8 cellular contexts compared by ENCODE assay signal in the genomic region with DNA sequence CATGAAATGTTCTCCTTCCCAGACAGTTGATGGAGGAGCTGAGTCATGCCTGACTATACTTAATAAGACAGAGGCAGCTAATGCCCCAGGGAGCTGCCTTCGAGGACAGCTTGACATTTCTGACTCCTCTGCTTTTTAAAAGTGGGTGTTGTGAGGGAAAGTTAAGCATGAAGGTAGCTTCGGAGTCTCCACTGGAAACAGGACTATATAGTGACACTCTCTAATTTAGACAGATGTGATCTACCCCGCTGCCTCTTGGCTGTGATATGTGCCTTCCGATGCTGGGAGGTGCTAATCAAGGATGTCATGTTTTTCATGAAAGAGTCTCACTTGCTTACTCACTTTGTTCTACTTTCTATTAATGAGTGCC.
DNase-seq lines count a peak whose midpoint lies in the region; ATAC-seq, FAIRE-seq and TF ChIP-seq lines count a peak whose summit lies in the region.

No MANE protein-coding gene starts in this region.

- H3K79me2 ChIP-seq in endothelial cell of umbilical vein (ENCODE audit: control insufficient read depth, insufficient read depth, low read length) = no peaks in the 10 kb centered on the region

- H3K9me3 ChIP-seq in RWPE2 (ENCODE audit: severe bottlenecking) (no peaks in the 10 kb centered on the region), endothelial cell of umbilical vein (replicated peaks; ENCODE audit: control insufficient read depth, insufficient read depth, low read length) (no peaks in the 10 kb centered on the region)

- no peaks in the 10 kb centered on the region for H4K20me1 ChIP-seq in endothelial cell of umbilical vein (replicated peaks; ENCODE audit: control insufficient read depth, extremely low read depth, insufficient read depth, low read length)

- ATAC-seq in GM18861 (IDR thresholded peaks at IDR 0.05; ENCODE audit: unreplicated experiment) (peak; percentile 94), HG02759 (IDR thresholded peaks at IDR 0.05; ENCODE audit: unreplicated experiment) (peak; percentile 55), RWPE2 (ENCODE audit: low read depth) (peak; percentile 83)

- CTCF ChIA-PET in endothelial cell of umbilical vein (lab: Charles Lee) = no interaction called here

- DNase-seq in RWPE2 (ENCODE audit: low spot score) = no peak
- peak; percentile 27 for DNase-seq in endothelial cell of umbilical vein (ENCODE audit: low read depth, low spot score)
- DNase-seq in stimulated activated CD4-positive, alpha-beta T cell treated with anti-CD3 and anti-CD28 coated beads, Interleukin-12 subunit alpha, Interleukin-12 subunit beta, amount 100 ng/mL, for 4 hours = peak; percentile 23
- DNase-seq in posterior cingulate gyrus = no peak
- DNase-seq in DMS153 (lab: John Stamatoyannopoulos, UW) = no peak
- DNase-seq in inferior parietal cortex (ENCODE audit: extremely low spot score) = no peak

- POLR2A ChIA-PET in endothelial cell of umbilical vein (lab: Charles Lee) = no interaction called here

- H3K9me1 ChIP-seq in endothelial cell of umbilical vein (replicated peaks; ENCODE audit: control insufficient read depth, extremely low read depth, insufficient read depth, low read length) = no peaks in the 10 kb centered on the region

- H3K27ac ChIP-seq in RWPE2 (ENCODE audit: poor library complexity, severe bottlenecking) (peak overlapping the region; percentile 97), endothelial cell of umbilical vein (ENCODE audit: insufficient read depth, low read depth, low read length) (peak overlapping the region; percentile 52)

- no peak overlapping the region for H3K9ac ChIP-seq in endothelial cell of umbilical vein (replicated peaks; ENCODE audit: extremely low read depth, insufficient read depth, low read length)

- TF ChIP-seq CTCF in RWPE2 (IDR thresholded peaks at IDR 0.05; ENCODE audit: poor library complexity, severe bottlenecking) (no peak), endothelial cell of umbilical vein (IDR thresholded peaks at IDR 0.05; ENCODE audit: extremely low read depth in 1 of 2, insufficient read depth in 1 of 2, low read depth in 1 of 2, low read length in 2 of 2) (no peak)

- peak; percentile 8 for FAIRE-seq in endothelial cell of umbilical vein (lab: Jason Lieb, UNC)

- intact Hi-C loops in endothelial cell of umbilical vein (cut with micrococcal nuclease) = loop anchor here (2.0 kb wide), 1 partner anchor 72 kb away; the partner anchor contains the start of gene IL1RAP
- intact Hi-C loops in posterior cingulate gyrus (cut with DNase I) = no loop called here

- H3K36me3 ChIP-seq in RWPE2 (ENCODE audit: low read depth) = no peaks in the 10 kb centered on the region; the same call in 1 of the 2 replicates
- no peaks in the 10 kb centered on the region for H3K36me3 ChIP-seq in endothelial cell of umbilical vein (ENCODE audit: control insufficient read depth in 2 of 2, extremely low read depth in 1 of 2, insufficient read depth in 2 of 2, low read length in 2 of 2)

- H3K4me1 ChIP-seq in RWPE2 (ENCODE audit: insufficient read depth, poor library complexity, severe bottlenecking) (peaks cover 25% of the 10 kb centered on the region), endothelial cell of umbilical vein (ENCODE audit: control insufficient read depth, extremely low read depth, insufficient read depth, low read length) (peaks cover 7% of the 10 kb centered on the region)

- dilution Hi-C loops in endothelial cell of umbilical vein (cut with MboI; ENCODE audit: extremely low pct_ligation_motif_present, low sequenced_read_pairs) = no loop called here

- no TSS peak for BruUV-seq in endothelial cell of umbilical vein (replicated peaks; lab: Mats Ljungman, UMichigan)

- no peak for TF ChIP-seq POLR2A in endothelial cell of umbilical vein (IDR thresholded peaks at IDR 0.05; ENCODE audit: low read depth, low read length)

- H3K4me2 ChIP-seq in endothelial cell of umbilical vein (ENCODE audit: insufficient read depth, low read length) = no peak overlapping the region

- no peak overlapping the region for H3K4me3 ChIP-seq in RWPE2 (ENCODE audit: severe bottlenecking)
- no peak overlapping the region for H3K4me3 ChIP-seq in endothelial cell of umbilical vein (replicated peaks in 1 of 3; ENCODE audit: insufficient read depth in 1 of 3, low read depth in 1 of 3, low read length in 3 of 3)

- H2AFZ ChIP-seq in endothelial cell of umbilical vein (ENCODE audit: low read depth, low read length) = peak overlapping the region; percentile 36

- H3K27me3 ChIP-seq in RWPE2 (ENCODE audit: insufficient read depth, poor library complexity, severe bottlenecking) (no peaks in the 10 kb centered on the region), endothelial cell of umbilical vein (ENCODE audit: control insufficient read depth in 2 of 2, insufficient read depth in 2 of 2, low read length in 2 of 2) (no peaks in the 10 kb centered on the region)

TF ChIP-seq in endothelial cell of umbilical vein, 7 proteins besides CTCF, POLR2A, EP300 and RAD21:
- TF ChIP-seq FOS (IDR thresholded peaks at IDR 0.05; ENCODE audit: borderline replicate concordance, insufficient read depth, low read length) = no peak
- no peak for TF ChIP-seq EZH2 (IDR thresholded peaks at IDR 0.05; ENCODE audit: borderline replicate concordance, low read depth, low read length, severe bottlenecking)
- TF ChIP-seq JUN (IDR thresholded peaks at IDR 0.05; ENCODE audit: borderline replicate concordance, insufficient read depth, insufficient read length, low read depth) = no peak
- no peak for TF ChIP-seq MYC (IDR thresholded peaks at IDR 0.05; ENCODE audit: low read depth, low read length)
- TF ChIP-seq, protein P1, sequence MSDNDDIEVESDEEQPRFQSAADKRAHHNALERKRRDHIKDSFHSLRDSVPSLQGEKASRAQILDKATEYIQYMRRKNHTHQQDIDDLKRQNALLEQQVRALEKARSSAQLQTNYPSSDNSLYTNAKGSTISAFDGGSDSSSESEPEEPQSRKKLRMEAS (IDR thresholded peaks at IDR 0.05; ENCODE audit: insufficient read depth, insufficient read length) = no peak
- no peak for TF ChIP-seq GATA2 (IDR thresholded peaks at IDR 0.05; ENCODE audit: insufficient read depth, insufficient read length, low read depth, low read length)
- TF ChIP-seq POLR2AphosphoS5 (IDR thresholded peaks at IDR 0.05; ENCODE audit: insufficient read depth, low read depth, low read length) = no peak

Comparison
In these comparisons a context has a peak if more than half of its experiments do, and no peak if none do; other contexts are left out.
1. DNase-seq: peak in endothelial cell of umbilical vein (single experiment) and stimulated activated CD4-positive, alpha-beta T cell treated with anti-CD3 and anti-CD28 coated beads, Interleukin-12 subunit alpha, Interleukin-12 subunit beta, amount 100 ng/mL, for 4 hours (single experiment); none in RWPE2 (single experiment), posterior cingulate gyrus (0 of 10), DMS153 (single experiment) and inferior parietal cortex (single experiment).
2. Peak in every context shown above with its lines, with median percentiles within 50 percentile points of each other: ATAC-seq.